ENCODE assay signal across 22 cellular contexts in the genomic region with DNA sequence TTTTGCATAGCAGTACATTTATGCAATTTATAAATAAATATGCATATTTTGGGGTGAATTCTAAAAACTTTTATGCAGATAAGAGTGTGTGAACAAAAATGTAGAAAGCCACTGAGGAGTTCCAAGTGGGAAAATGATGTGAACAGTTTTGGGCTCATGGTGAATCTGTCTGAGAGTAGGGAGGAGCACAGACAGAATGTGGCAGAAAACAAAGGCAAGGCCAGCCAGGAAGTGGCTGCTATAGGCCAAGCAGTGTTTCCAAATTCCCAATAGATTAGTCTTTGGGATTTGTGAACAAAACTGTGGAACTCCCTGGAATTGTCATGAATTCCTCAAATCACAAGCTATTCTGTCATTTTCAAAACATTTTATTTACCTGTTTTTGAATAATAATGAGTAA.
DNase-seq lines count a peak whose midpoint lies in the region; ATAC-seq and TF ChIP-seq lines count a peak whose summit lies in the region.
"Had no signal": no experiment of that assay in that cellular context is flagged by ENCODE, and none has a peak within 500 bp of the region (broad histone marks: within the 10 kb centered on the region; RNA-seq: fewer than 3 reads in every experiment).

No MANE protein-coding gene starts in this region.

- peaks cover 2% of the 10 kb centered on the region for H3K27me3 Mint-ChIP-seq in neural progenitor cell (ENCODE audit: insufficient read depth, low read depth)

- H3F3A ChIP-seq in PC-3 (ENCODE audit: low read length, unreplicated experiment) (peaks cover 12% of the 10 kb centered on the region), neural progenitor cell (ENCODE audit: low read depth) (no peaks in the 10 kb centered on the region)

- H3K36me3 ChIP-seq in PC-3 (ENCODE audit: low read depth, low read length) (no peaks in the 10 kb centered on the region), neural progenitor cell (no peaks in the 10 kb centered on the region)
- H3K36me3 ChIP-seq: BLaER1 treated with 17β-estradiol and CSF1 and Interleukin-3, amounts not matched to agents 10 nM and 100 nM; HAP-1 had no signal

- no TSS peak for BruUV-seq in PC-3 (replicated peaks; lab: Mats Ljungman, UMichigan)

- no peaks in the 10 kb centered on the region for H4K20me1 ChIP-seq in PC-3 (ENCODE audit: low read length)
- no peaks in the 10 kb centered on the region for H4K20me1 ChIP-seq in neural progenitor cell (ENCODE audit: low read depth)
- H4K20me1 ChIP-seq: BLaER1 treated with 17β-estradiol and CSF1 and Interleukin-3, amounts not matched to agents 10 nM and 100 nM had no signal

- H3K9ac ChIP-seq in PC-3 (ENCODE audit: low read length) (peak overlapping the region; percentile 5; the same call in 1 of the 2 replicates), neural progenitor cell (no peak overlapping the region)
- H3K9ac ChIP-seq: BLaER1 treated with 17β-estradiol and CSF1 and Interleukin-3, amounts not matched to agents 10 nM and 100 nM; KMS-11 had no signal

- H3K9me3 Mint-ChIP-seq in neural progenitor cell: peaks cover 3% of the 10 kb centered on the region

- H3K4me1 ChIP-seq in PC-3 (ENCODE audit: insufficient read depth, low read length): peaks cover 30% of the 10 kb centered on the region
- peaks cover 13% of the 10 kb centered on the region for H3K4me1 ChIP-seq in neural progenitor cell
- H3K4me1 ChIP-seq: BLaER1 treated with 17β-estradiol and CSF1 and Interleukin-3, amounts not matched to agents 10 nM and 100 nM; Caco-2; HAP-1 had no signal

- H3K27me3 ChIP-seq in PC-3 (ENCODE audit: low read length) (no peaks in the 10 kb centered on the region), neural progenitor cell (no peaks in the 10 kb centered on the region)
- H3K27me3 ChIP-seq: BLaER1 treated with 17β-estradiol and CSF1 and Interleukin-3, amounts not matched to agents 10 nM and 100 nM had no signal

- no peaks in the 10 kb centered on the region for H3K79me2 ChIP-seq in PC-3 (ENCODE audit: low read length)
- no peaks in the 10 kb centered on the region for H3K79me2 ChIP-seq in neural progenitor cell (ENCODE audit: low read depth)

- H3K9me3 ChIP-seq in PC-3 (ENCODE audit: low read length) (no peaks in the 10 kb centered on the region), neural progenitor cell (ENCODE audit: low read depth) (no peaks in the 10 kb centered on the region)
- H3K9me3 ChIP-seq: Caco-2, HAP-1 had no signal

- H3K27ac Mint-ChIP-seq in neural progenitor cell: no peak overlapping the region
- H3K27ac Mint-ChIP-seq: CD4-positive, alpha-beta memory T cell had no signal

- H3K27ac ChIP-seq in PC-3 (ENCODE audit: low read length) (peak overlapping the region; percentile 86), neural progenitor cell (no peak overlapping the region)
- H3K27ac ChIP-seq: BLaER1 treated with 17β-estradiol and CSF1 and Interleukin-3, amounts not matched to agents 10 nM and 100 nM; KMS-11; SK-N-MC had no signal

- ATAC-seq in PC-3 (peak; percentile 17; the same call in 1 of the 2 replicates), HG02642 (IDR thresholded peaks at IDR 0.05; ENCODE audit: poor library complexity, unreplicated experiment) (no peak), GM19455 (IDR thresholded peaks at IDR 0.05; ENCODE audit: unreplicated experiment) (no peak)

- no peaks in the 10 kb centered on the region for H3K36me3 Mint-ChIP-seq in neural progenitor cell
- H3K36me3 Mint-ChIP-seq: CD4-positive, alpha-beta memory T cell had no signal

- no peak overlapping the region for H3K4me3 Mint-ChIP-seq in neural progenitor cell
- H3K4me3 Mint-ChIP-seq: CD4-positive, alpha-beta memory T cell had no signal

- peak overlapping the region; percentile 44 for H3K4me2 ChIP-seq in PC-3 (ENCODE audit: low read length)
- H3K4me2 ChIP-seq in neural progenitor cell: no peak overlapping the region
- H3K4me2 ChIP-seq: BLaER1 treated with 17β-estradiol and CSF1 and Interleukin-3, amounts not matched to agents 10 nM and 100 nM; KMS-11 had no signal

- H3K4me3 ChIP-seq in PC-3 (ENCODE audit: low read length): no peak overlapping the region
- H3K4me3 ChIP-seq in fibroblast of mammary gland (ENCODE audit: control insufficient read depth, low read depth, low read length): no peak overlapping the region
- H3K4me3 ChIP-seq in neural progenitor cell: no peak overlapping the region
- H3K4me3 ChIP-seq: BLaER1 treated with 17β-estradiol and CSF1 and Interleukin-3, amounts not matched to agents 10 nM and 100 nM; HAP-1; SK-N-MC had no signal

- peaks cover 11% of the 10 kb centered on the region for H3K4me1 Mint-ChIP-seq in neural progenitor cell

- no peaks in the 10 kb centered on the region for H3K9me2 ChIP-seq in PC-3 (replicated peaks; ENCODE audit: low read length)

- POLR2A ChIA-PET in PC-3 (lab: Charles Lee; ENCODE audit: unreplicated experiment): no interaction called here

- DNase-seq in GM03348 (ENCODE audit: low spot score): peak; percentile 59
- DNase-seq in PC-3: peak; percentile 16
- peak; percentile 25 for DNase-seq in fibroblast of mammary gland (ENCODE audit: low read depth)
- no peak for DNase-seq in neural progenitor cell (ENCODE audit: low spot score)
- DNase-seq in activated CD8-positive, alpha-beta memory T cell treated with anti-CD3 and anti-CD28 coated beads for 24 hours: no peak
- DNase-seq in nucleus accumbens (lab: John Stamatoyannopoulos, UW): no peak
- DNase-seq: Caco-2; CD4-positive, alpha-beta memory T cell; GDM1; NCI-H1105; NCI-H146; NCI-H2029 treated with DMSO at 0.1 percent for 48 hours; NCI-H226; NCI-H524; OCI-M1; SHP77 had no signal

- CTCF ChIA-PET in PC-3 (lab: Charles Lee): no interaction called here

- intact Hi-C loops in PC-3 (cut with micrococcal nuclease): loop anchor here (5.0 kb wide), 1 partner anchor 43 kb away; no protein-coding TSS in a partner anchor

- H2AFZ ChIP-seq in PC-3 (ENCODE audit: low read length): no peak overlapping the region
- H2AFZ ChIP-seq in neural progenitor cell (replicated peaks): peak overlapping the region; percentile 14

- TF ChIP-seq CTCF in PC-3 (conservative IDR thresholded peaks at IDR 0.05; ENCODE audit: low read depth, low read length) (no peak), fibroblast of mammary gland (conservative IDR thresholded peaks at IDR 0.05; ENCODE audit: control insufficient read depth, insufficient read depth, low read depth, low read length) (no peak), neural progenitor cell (IDR thresholded peaks at IDR 0.05) (no peak)

Comparison
In these comparisons a context has a peak if more than half of its experiments do, and no peak if none do; other contexts are left out.
1. DNase-seq: peak in GM03348 (single experiment), PC-3 (single experiment) and fibroblast of mammary gland (single experiment); none in neural progenitor cell (single experiment), activated CD8-positive, alpha-beta memory T cell treated with anti-CD3 and anti-CD28 coated beads for 24 hours (single experiment) and nucleus accumbens (0 of 56).